12 cellular contexts compared by ENCODE assay signal in the genomic region with DNA sequence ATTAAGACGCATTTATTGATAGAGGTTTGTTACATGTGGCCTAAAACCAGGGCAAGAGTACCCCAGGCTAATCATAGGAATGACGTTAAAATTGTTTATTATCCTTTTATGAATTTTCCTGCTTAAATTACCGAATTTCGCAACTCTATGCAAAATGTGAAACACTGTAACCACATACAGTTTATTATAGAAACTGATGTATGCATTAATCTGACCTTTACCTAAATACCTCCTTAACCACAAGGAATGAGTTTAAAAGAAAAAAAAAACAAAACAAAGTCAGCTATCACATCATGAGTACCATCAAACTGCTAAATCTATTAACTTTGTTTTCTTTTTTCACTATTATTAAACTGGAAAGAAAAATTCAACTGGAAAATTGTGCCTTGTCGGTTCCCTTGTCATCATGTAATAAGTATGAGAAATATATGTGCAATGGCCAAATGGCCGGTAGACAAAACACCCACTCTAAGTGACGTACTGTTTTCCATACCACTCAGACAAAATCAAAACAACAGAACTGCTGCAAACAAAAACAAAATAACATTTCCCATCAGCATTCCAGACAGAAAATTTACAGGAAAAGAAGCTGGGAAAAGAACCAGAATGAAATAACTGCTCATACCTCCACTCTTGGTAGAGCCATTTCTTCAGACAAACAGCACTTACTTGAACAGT.
A peak's percentile ranks its signal among the peaks of the same experiment; 100 is the strongest.
DNase-seq lines count a peak whose midpoint lies in the region; ATAC-seq, FAIRE-seq and TF ChIP-seq lines count a peak whose summit lies in the region.
"Had no signal": no experiment of that assay in that cellular context is flagged by ENCODE, and none has a peak within 500 bp of the region (broad histone marks: within the 10 kb centered on the region; RNA-seq: fewer than 3 reads in every experiment).

No MANE protein-coding gene starts in this region.

- no peak for ATAC-seq in CD4-positive, CD25-positive, alpha-beta regulatory T cell (ENCODE audit: low read depth in 2 of 2)
- ATAC-seq: sciatic nerve had no signal

- FAIRE-seq in endothelial cell of umbilical vein (lab: Jason Lieb, UNC), result peak; percentile 24

- peaks cover 69% of the 10 kb centered on the region for H3K36me3 Mint-ChIP-seq in CD4-positive, CD25-positive, alpha-beta regulatory T cell

- POLR2A ChIA-PET in SK-N-SH (lab: Yijun Ruan, JAX) (no interaction called here), endothelial cell of umbilical vein (lab: Charles Lee) (no interaction called here), HEK293T (lab: Yijun Ruan, JAX) (interaction anchor here (0.5 to 1.2 kb wide), 2 partner anchors 104 to 955 kb away, joined by 3 read pairs; no protein-coding TSS in a partner anchor)

- H3K9ac ChIP-seq in SK-N-SH, result peak overlapping the region; percentile 50; the same call in 1 of the 2 replicates
- no peak overlapping the region for H3K9ac ChIP-seq in endothelial cell of umbilical vein (replicated peaks; ENCODE audit: extremely low read depth, insufficient read depth, low read length)
- H3K9ac ChIP-seq in parathyroid adenoma, result no peak overlapping the region

- H3K4me1 Mint-ChIP-seq in CD4-positive, CD25-positive, alpha-beta regulatory T cell, result peaks cover 15 to 53% (median 31%) of the 10 kb centered on the region in 4 donors

- no peaks in the 10 kb centered on the region for H4K20me1 ChIP-seq in SK-N-SH (ENCODE audit: insufficient read depth)
- H4K20me1 ChIP-seq in endothelial cell of umbilical vein (replicated peaks; ENCODE audit: control insufficient read depth, extremely low read depth, insufficient read depth, low read length), result no peaks in the 10 kb centered on the region

- no peaks in the 10 kb centered on the region for H3K27me3 Mint-ChIP-seq in CD4-positive, CD25-positive, alpha-beta regulatory T cell

- H3K4me1 ChIP-seq in CD4-positive, CD25-positive, alpha-beta regulatory T cell (ENCODE audit: control insufficient read depth, insufficient read depth, low read length, poor library complexity, severe bottlenecking), result no peaks in the 10 kb centered on the region
- peaks cover 7 to 38% of the 10 kb centered on the region in 2 experiments; a peak in 2 of 4 replicates for H3K4me1 ChIP-seq in SK-N-SH (ENCODE audit: control insufficient read depth in 1 of 2, insufficient read depth in 2 of 2, low read depth in 1 of 2, low read length in 1 of 2)
- H3K4me1 ChIP-seq in endothelial cell of umbilical vein (ENCODE audit: control insufficient read depth, extremely low read depth, insufficient read depth, low read length), result no peaks in the 10 kb centered on the region
- peaks cover 7% of the 10 kb centered on the region for H3K4me1 ChIP-seq in parathyroid adenoma

- no peaks in the 10 kb centered on the region for H3K9me1 ChIP-seq in endothelial cell of umbilical vein (replicated peaks; ENCODE audit: control insufficient read depth, extremely low read depth, insufficient read depth, low read length)

- WGBS in SK-N-SH (ENCODE audit: low lambda C conversion rate), result 81% methylated on average over 7 of the region's 7 CpGs

- peaks cover 32% of the 10 kb centered on the region for H3K36me3 ChIP-seq in CD4-positive, CD25-positive, alpha-beta regulatory T cell (ENCODE audit: control insufficient read depth, insufficient read depth, low read length)
- H3K36me3 ChIP-seq in SK-N-SH (replicated peaks in 1 of 2; ENCODE audit: control insufficient read depth in 1 of 2, insufficient read depth in 2 of 2, low read length in 1 of 2) (peaks cover 0 to 12% of the 10 kb centered on the region in 2 experiments), endothelial cell of umbilical vein (ENCODE audit: control insufficient read depth in 2 of 2, extremely low read depth in 1 of 2, insufficient read depth in 2 of 2, low read length in 2 of 2) (no peaks in the 10 kb centered on the region), parathyroid adenoma (ENCODE audit: control insufficient read depth, insufficient read depth, low read length) (no peaks in the 10 kb centered on the region)

- no peak overlapping the region for H3K4me3 ChIP-seq in CD4-positive, CD25-positive, alpha-beta regulatory T cell (ENCODE audit: low read depth, low read length)
- H3K4me3 ChIP-seq in SK-N-SH (ENCODE audit: low read depth in 2 of 2, low read length in 1 of 2), result no peak overlapping the region
- no peak overlapping the region for H3K4me3 ChIP-seq in endothelial cell of umbilical vein (replicated peaks in 1 of 3; ENCODE audit: insufficient read depth in 1 of 3, low read depth in 1 of 3, low read length in 3 of 3)
- H3K4me3 ChIP-seq in parathyroid adenoma (ENCODE audit: low read depth, low read length), result no peak overlapping the region

- H3K9me2 ChIP-seq in SK-N-SH, result no peaks in the 10 kb centered on the region

- no peak overlapping the region for H3K4me3 Mint-ChIP-seq in CD4-positive, CD25-positive, alpha-beta regulatory T cell
- H3K4me3 Mint-ChIP-seq: CD14-positive monocyte had no signal

- no peak for TF ChIP-seq POLR2A in endothelial cell of umbilical vein (IDR thresholded peaks at IDR 0.05; ENCODE audit: low read depth, low read length)

- H2AFZ ChIP-seq in SK-N-SH (ENCODE audit: low read depth) (peak overlapping the region; percentile 13), endothelial cell of umbilical vein (ENCODE audit: low read depth, low read length) (no peak overlapping the region), parathyroid adenoma (no peak overlapping the region)

- DNase-seq in CD4-positive, CD25-positive, alpha-beta regulatory T cell, result no peak
- DNase-seq in SK-N-SH (no peak), endothelial cell of umbilical vein (ENCODE audit: low read depth, low spot score) (peak; percentile 89), HEK293T (ENCODE audit: extremely low spot score) (no peak), COLO668 (lab: John Stamatoyannopoulos, UW; ENCODE audit: unreplicated experiment) (no peak), COR-L47 (lab: John Stamatoyannopoulos, UW) (no peak)
- no peak for DNase-seq in activated CD4-positive, alpha-beta T cell treated with anti-CD3 and anti-CD28 coated beads, Interleukin-2, amount 50 U/mL, for 48 hours
- DNase-seq: central memory CD4-positive, alpha-beta T cell; T-helper 1 cell had no signal

- no peaks in the 10 kb centered on the region for H3K9me3 ChIP-seq in CD4-positive, CD25-positive, alpha-beta regulatory T cell (ENCODE audit: control insufficient read depth in 2 of 2, low read length in 2 of 2)
- H3K9me3 ChIP-seq in SK-N-SH (no peaks in the 10 kb centered on the region), endothelial cell of umbilical vein (replicated peaks; ENCODE audit: control insufficient read depth, insufficient read depth, low read length) (no peaks in the 10 kb centered on the region), parathyroid adenoma (ENCODE audit: control insufficient read depth, low read length) (no peaks in the 10 kb centered on the region)

- CTCF ChIA-PET in SK-N-SH (lab: Yijun Ruan, JAX), result interaction anchor here (1.1 to 1.2 kb wide), 2 partner anchors 69 to 415 kb away, joined by 3 to 4 read pairs; a partner anchor contains a TSS
- CTCF ChIA-PET in endothelial cell of umbilical vein (lab: Charles Lee), result no interaction called here
- CTCF ChIA-PET in HEK293T (lab: Yijun Ruan, JAX), result no interaction called here

- dilution Hi-C loops in endothelial cell of umbilical vein (cut with MboI; ENCODE audit: extremely low pct_ligation_motif_present, low sequenced_read_pairs), result no loop called here

- TF ChIP-seq RAD21 in SK-N-SH (IDR thresholded peaks at IDR 0.05; ENCODE audit: low read length), result no peak

- no peaks in the 10 kb centered on the region for H3K27me3 ChIP-seq in CD4-positive, CD25-positive, alpha-beta regulatory T cell (ENCODE audit: control insufficient read depth, insufficient read depth, low read length)
- H3K27me3 ChIP-seq in SK-N-SH (ENCODE audit: insufficient read depth) (no peaks in the 10 kb centered on the region), endothelial cell of umbilical vein (ENCODE audit: control insufficient read depth in 2 of 2, insufficient read depth in 2 of 2, low read length in 2 of 2) (no peaks in the 10 kb centered on the region), parathyroid adenoma (ENCODE audit: control insufficient read depth, insufficient read depth, low read length) (no peaks in the 10 kb centered on the region)

- no peak overlapping the region for H3K27ac ChIP-seq in CD4-positive, CD25-positive, alpha-beta regulatory T cell (ENCODE audit: insufficient read depth, low read length, poor library complexity, severe bottlenecking)
- H3K27ac ChIP-seq in SK-N-SH (ENCODE audit: low read depth in 2 of 2, low read length in 1 of 2) (peak overlapping the region; percentile 73 to 90), endothelial cell of umbilical vein (ENCODE audit: insufficient read depth, low read depth, low read length) (no peak overlapping the region), parathyroid adenoma (peak overlapping the region; percentile 33)

- TF ChIP-seq EP300 in SK-N-SH (IDR thresholded peaks at IDR 0.05; ENCODE audit: borderline replicate concordance in 1 of 2, low read depth in 1 of 2, low read length in 1 of 2), result no peak

- H3F3A ChIP-seq in SK-N-SH (replicated peaks; ENCODE audit: insufficient read depth), result peaks cover 7% of the 10 kb centered on the region

- H3K4me2 ChIP-seq in SK-N-SH, result peak overlapping the region; percentile 65; the same call in 1 of the 2 replicates
- no peak overlapping the region for H3K4me2 ChIP-seq in endothelial cell of umbilical vein (ENCODE audit: insufficient read depth, low read length)
- no peak overlapping the region for H3K4me2 ChIP-seq in parathyroid adenoma (ENCODE audit: low read length)

- H3K79me2 ChIP-seq in SK-N-SH (ENCODE audit: insufficient read depth) (no peaks in the 10 kb centered on the region; the same call in 1 of the 2 replicates), endothelial cell of umbilical vein (ENCODE audit: control insufficient read depth, insufficient read depth, low read length) (no peaks in the 10 kb centered on the region), parathyroid adenoma (no peaks in the 10 kb centered on the region)

- intact Hi-C loops in endothelial cell of umbilical vein (cut with micrococcal nuclease), result no loop called here

- no TSS peak for BruUV-seq in endothelial cell of umbilical vein (replicated peaks; lab: Mats Ljungman, UMichigan)

- TF ChIP-seq CTCF in SK-N-SH (IDR thresholded peaks at IDR 0.05) (no peak), endothelial cell of umbilical vein (IDR thresholded peaks at IDR 0.05; ENCODE audit: extremely low read depth in 1 of 2, insufficient read depth in 1 of 2, low read depth in 1 of 2, low read length in 2 of 2) (no peak), parathyroid adenoma (IDR thresholded peaks at IDR 0.05) (no peak)

- peak overlapping the region; percentile 34 to 71 (median 46) for H3K27ac Mint-ChIP-seq in CD4-positive, CD25-positive, alpha-beta regulatory T cell

- peaks cover 0 to 4% (median 0%) of the 10 kb centered on the region in 7 donors for H3K9me3 Mint-ChIP-seq in CD4-positive, CD25-positive, alpha-beta regulatory T cell
- H3K9me3 Mint-ChIP-seq: CD14-positive monocyte had no signal

TF ChIP-seq in SK-N-SH, 30 proteins besides CTCF, POLR2A, EP300 and RAD21:
- no peak for TF ChIP-seq JUND (IDR thresholded peaks at IDR 0.05)
- no peak for TF ChIP-seq FOXJ3 (CRISPR knock-in tag; IDR thresholded peaks at IDR 0.05)

TF ChIP-seq in endothelial cell of umbilical vein, 7 proteins besides CTCF, POLR2A, EP300 and RAD21 (continues in another document):
- TF ChIP-seq POLR2AphosphoS5 (IDR thresholded peaks at IDR 0.05; ENCODE audit: insufficient read depth, low read depth, low read length), result no peak

TF ChIP-seq in HEK293T, 16 proteins besides CTCF, POLR2A, EP300 and RAD21 (continues in another document):
- TF ChIP-seq NFRKB (IDR thresholded peaks at IDR 0.05), result no peak
- TF ChIP-seq ELF4 (IDR thresholded peaks at IDR 0.05), result no peak

Comparison
In these comparisons a context has a peak if more than half of its experiments do, and no peak if none do; other contexts are left out.
1. H3K27ac ChIP-seq: peak in SK-N-SH (2 of 2) and parathyroid adenoma (single experiment); none in CD4-positive, CD25-positive, alpha-beta regulatory T cell (single experiment) and endothelial cell of umbilical vein (single experiment).